In the genomic region with DNA sequence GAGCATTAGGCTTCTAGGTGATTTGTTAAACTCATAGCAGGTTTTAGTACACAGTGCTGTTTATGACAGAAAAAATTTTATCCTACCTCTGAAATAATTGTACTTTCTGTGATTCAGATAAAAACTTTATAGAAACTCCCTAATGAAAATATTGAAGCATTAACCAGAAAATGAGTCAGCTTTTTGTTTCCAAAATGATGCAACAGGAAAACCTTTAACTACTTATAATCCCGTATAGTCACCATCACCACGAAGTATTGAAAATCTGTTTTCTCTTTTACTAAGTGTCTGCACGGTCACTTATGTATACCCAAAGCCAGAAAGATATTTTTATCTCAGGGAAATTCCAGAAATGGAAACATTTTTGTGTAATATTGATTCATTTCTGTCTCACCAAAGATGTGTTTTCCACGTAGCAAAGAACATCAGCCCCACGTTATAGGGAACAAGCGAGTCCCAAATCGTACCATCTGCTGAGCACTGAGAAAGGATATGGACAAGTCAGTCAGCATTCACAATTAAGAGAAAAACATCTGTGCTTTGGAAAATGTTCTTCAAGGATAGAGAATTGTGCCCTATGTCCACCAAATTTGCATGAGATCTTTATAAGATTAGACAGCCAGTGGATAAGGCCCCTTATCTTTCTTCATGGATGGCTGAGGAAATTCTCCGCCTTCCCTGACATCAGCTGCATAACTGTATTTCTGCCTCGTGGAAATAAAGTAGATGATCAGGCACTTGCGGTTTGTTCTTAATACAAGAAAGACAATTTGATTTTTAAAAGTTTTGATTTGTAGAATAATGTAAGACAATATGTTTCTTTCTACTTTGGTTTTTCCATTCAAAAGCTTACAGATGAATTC, we compare ENCODE assay signal across 8 cellular contexts. TPM values are rescaled to one million over a fixed set of nuclear protein-coding genes. Genes with fewer than 3 reads are reported as not detected.
DNase-seq lines count a peak whose midpoint lies in the region; ATAC-seq, FAIRE-seq and TF ChIP-seq lines count a peak whose summit lies in the region.

No MANE protein-coding gene starts in this region.

- H3K36me3 ChIP-seq in bronchial epithelial cell (ENCODE audit: control insufficient read depth, insufficient read depth, low read length) (no peaks in the 10 kb centered on the region), gastrocnemius medialis (no peaks in the 10 kb centered on the region), BE2C (no peaks in the 10 kb centered on the region)

- no peak overlapping the region for H3K27ac ChIP-seq in gastrocnemius medialis

- TF ChIP-seq POLR2A in GM12891 (IDR thresholded peaks at IDR 0.05; ENCODE audit: low read depth, low read length) (no peak), gastrocnemius medialis (IDR thresholded peaks at IDR 0.05) (no peak)

- DNase-seq in GM12891 (ENCODE audit: insufficient read length, low spot score) (no peak), HT1080 (ENCODE audit: low read depth) (peak; percentile 45), bronchial epithelial cell (ENCODE audit: low read depth) (peak; percentile 87), stromal cell of bone marrow (ENCODE audit: low read depth) (peak; percentile 74), gastrocnemius medialis (no peak), cortex of kidney (lab: John Stamatoyannopoulos, UW) (no peak), BE2C (no peak)

- H3K4me1 ChIP-seq in gastrocnemius medialis (no peaks in the 10 kb centered on the region), BE2C (no peaks in the 10 kb centered on the region)

- H3K9me3 ChIP-seq in gastrocnemius medialis (no peaks in the 10 kb centered on the region), BE2C (no peaks in the 10 kb centered on the region)

- H3K27me3 ChIP-seq in bronchial epithelial cell (ENCODE audit: control insufficient read depth, insufficient read depth, low read length) (no peaks in the 10 kb centered on the region), gastrocnemius medialis (no peaks in the 10 kb centered on the region), BE2C (no peaks in the 10 kb centered on the region)

- in situ Hi-C loops in gastrocnemius medialis (cut with MboI; ENCODE audit: low sequenced_read_pairs in 4 of 4) = no loop called here

- TF ChIP-seq CTCF in bronchial epithelial cell (IDR thresholded peaks at IDR 0.05; ENCODE audit: insufficient read depth, low read length, severe bottlenecking) (no peak), gastrocnemius medialis (IDR thresholded peaks at IDR 0.05 in 4 of 5, conservative IDR thresholded peaks at IDR 0.05 in 1 of 5) (no peak), BE2C (IDR thresholded peaks at IDR 0.05; ENCODE audit: low read depth, low read length) (no peak)

- intact Hi-C loops in gastrocnemius medialis (cut with DNase I; ENCODE audit: low total_unique reads) = no loop called here

- FAIRE-seq in GM12891 (lab: Jason Lieb, UNC) (peak; percentile 26), bronchial epithelial cell (lab: Jason Lieb, UNC) (no peak)

- peak; percentile 42 for ATAC-seq in GM21526 (IDR thresholded peaks at IDR 0.05; ENCODE audit: low FRiP score, unreplicated experiment)
- ATAC-seq in gastrocnemius medialis = no peak

- no peak overlapping the region for H3K4me3 ChIP-seq in bronchial epithelial cell (ENCODE audit: low read depth, low read length)
- no peak overlapping the region for H3K4me3 ChIP-seq in gastrocnemius medialis
- no peak overlapping the region for H3K4me3 ChIP-seq in BE2C (ENCODE audit: low read depth, low read length)

TF ChIP-seq in GM12891, 5 proteins besides CTCF, POLR2A, EP300 and RAD21:
- TF ChIP-seq POU2F2 (IDR thresholded peaks at IDR 0.05; ENCODE audit: low read depth, low read length) (no peak), SPI1 (IDR thresholded peaks at IDR 0.05; ENCODE audit: low read depth, low read length) (0 out of 2 replicates have a peak, but pooled peaks have one; percentile 2), POLR2AphosphoS5 (IDR thresholded peaks at IDR 0.05; ENCODE audit: low read depth, low read length) (peak; percentile 32; the same call in 1 of the 2 replicates), TAF1 (IDR thresholded peaks at IDR 0.05; ENCODE audit: low read depth, low read length) (peak; percentile 18; the same call in 1 of the 2 replicates), PAX5 (IDR thresholded peaks at IDR 0.05; ENCODE audit: insufficient read depth, low read length, severe bottlenecking) (no peak)
TF ChIP-seq in GM12891: peak in this region for 3.

RNA-seq across cellular contexts. Expression of gene TNFAIP8, which starts 41.9 kb away (rescaled TPM):
- 82.8 TPM for polyA plus RNA-seq in GM12891 (2012; ENCODE audit: low read depth, missing spikeins)
- 15.6 and 26.7 TPM in 2 replicates for total RNA-seq in HT1080 (2014; rRNA removed; shearing (Covaris generic))
- polyA plus RNA-seq in HT1080 (2015; cell fraction: cytosol; rRNA removed) = 26.6 and 33.2 TPM in 2 replicates
- polyA plus RNA-seq in HT1080 (2015; cell fraction: nucleus; rRNA removed) = 16.9 and 22.3 TPM in 2 replicates
- total RNA-seq in bronchial epithelial cell = 51.9 and 57.1 TPM in 2 replicates
- 1 to 10 TPM in 3 of 4 donors, under 1 TPM in 1; 0.20 to 5.8 (median 2.0) TPM for total RNA-seq in gastrocnemius medialis
- polyA plus RNA-seq in BE2C (2012; ENCODE audit: insufficient read depth, insufficient read length, low read depth) = not detected

RNA-seq across cellular contexts. Expression of gene HSD17B4, which starts 54.5 kb away (rescaled TPM):
- polyA plus RNA-seq in GM12891 (2012; ENCODE audit: low read depth, missing spikeins) = 51.6 TPM
- total RNA-seq in HT1080 (2014; rRNA removed; shearing (Covaris generic)) = 62.6 and 90.6 TPM in 2 replicates
- 73.2 and 93.6 TPM in 2 replicates for polyA plus RNA-seq in HT1080 (2015; cell fraction: cytosol; rRNA removed)
- polyA plus RNA-seq in HT1080 (2015; cell fraction: nucleus; rRNA removed) = 115 and 177 TPM in 2 replicates
- total RNA-seq in bronchial epithelial cell = 115 and 129 TPM in 2 replicates
- total RNA-seq in gastrocnemius medialis = 100 to 1,000 TPM in 1 of 4 donors, 10 to 100 TPM in 3; 60.9 to 200 (median 83.1) TPM
- polyA plus RNA-seq in BE2C (2012; ENCODE audit: insufficient read depth, insufficient read length, low read depth) = 57.4 TPM

Comparison
In these comparisons a context has a peak if more than half of its experiments do, and no peak if none do; other contexts are left out.
1. DNase-seq: peak in HT1080 (single experiment), bronchial epithelial cell (single experiment) and stromal cell of bone marrow (single experiment); none in GM12891 (single experiment), gastrocnemius medialis (0 of 2), cortex of kidney (single experiment) and BE2C (single experiment).